ENCODE assay signal across 8 cellular contexts in the genomic region with DNA sequence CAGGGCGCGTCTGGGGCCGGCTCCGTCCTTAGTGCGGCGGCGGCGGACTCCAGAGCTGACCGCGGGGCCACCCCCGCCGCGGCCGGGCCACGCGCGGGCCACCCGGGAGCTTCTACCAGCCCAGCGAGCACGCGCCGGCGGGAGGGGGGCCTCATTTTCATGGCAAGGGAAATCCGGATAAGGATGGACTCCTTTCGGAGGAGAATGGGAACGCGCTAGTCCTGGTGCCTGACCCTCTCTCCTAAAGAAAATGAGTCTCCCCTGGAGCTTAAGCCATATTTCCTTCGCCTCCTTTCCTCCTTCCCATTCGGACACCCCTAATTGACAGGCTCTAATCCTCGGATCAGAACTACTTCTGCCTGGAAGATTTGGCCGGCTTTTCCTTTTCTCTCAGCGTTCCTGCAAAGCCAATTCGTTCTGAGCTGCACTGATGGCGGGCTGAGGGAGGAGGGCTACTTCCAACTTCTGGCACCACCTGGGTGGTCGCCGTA.
DNase-seq lines count a peak whose midpoint lies in the region; ATAC-seq lines count a peak whose summit lies in the region.

No MANE protein-coding gene starts in this region.

- 1 to 7% methylated on average over 11 to 28 of the region's 36 CpGs for WGBS in mesodermal cell (ENCODE audit: insufficient coverage in 2 of 2), 2 experiments
- WGBS in urinary bladder, result 13% methylated on average over 36 of the region's 36 CpGs

- ATAC-seq in activated T-cell treated with anti-CD3 and anti-CD28 coated beads, Interleukin-2, amount 50 U/mL, for 4 hours, result no peak
- ATAC-seq in left colon (no peak), HG03159 (IDR thresholded peaks at IDR 0.05; ENCODE audit: unreplicated experiment) (no peak)

- peak overlapping the region; percentile 76 for H3K4me3 ChIP-seq in mesodermal cell (ENCODE audit: extremely low read depth, insufficient read depth, low read length, poor library complexity, severe bottlenecking)
- H3K4me3 ChIP-seq in urinary bladder (ENCODE audit: low read depth, low read length), result peak overlapping the region; percentile 46

- no peaks in the 10 kb centered on the region for H3K36me3 ChIP-seq in mesodermal cell (ENCODE audit: control insufficient read depth, insufficient read depth, low read length)
- no peaks in the 10 kb centered on the region for H3K36me3 ChIP-seq in urinary bladder (ENCODE audit: insufficient read depth)

- H3K27me3 Mint-ChIP-seq in activated T-cell treated with anti-CD3 and anti-CD28 coated beads, Interleukin-2, amount 50 U/mL, for 4 hours (ENCODE audit: low read depth), result peaks cover 29% of the 10 kb centered on the region

- H3K4me3 Mint-ChIP-seq in activated T-cell treated with anti-CD3 and anti-CD28 coated beads, Interleukin-2, amount 50 U/mL, for 4 hours, result peak overlapping the region; percentile 59

- H3K4me1 ChIP-seq in mesodermal cell (ENCODE audit: control insufficient read depth, insufficient read depth, low read length, poor library complexity, severe bottlenecking) (peaks cover 8% of the 10 kb centered on the region), urinary bladder (ENCODE audit: insufficient read depth) (no peaks in the 10 kb centered on the region)

- no peaks in the 10 kb centered on the region for H3K36me3 Mint-ChIP-seq in activated T-cell treated with anti-CD3 and anti-CD28 coated beads, Interleukin-2, amount 50 U/mL, for 4 hours (ENCODE audit: insufficient read depth)

- peaks cover 16% of the 10 kb centered on the region for H3K4me1 Mint-ChIP-seq in activated T-cell treated with anti-CD3 and anti-CD28 coated beads, Interleukin-2, amount 50 U/mL, for 4 hours (ENCODE audit: low read depth)

- H3K9me3 Mint-ChIP-seq in activated T-cell treated with anti-CD3 and anti-CD28 coated beads, Interleukin-2, amount 50 U/mL, for 4 hours, result no peaks in the 10 kb centered on the region

- H3K27ac ChIP-seq in mesodermal cell (ENCODE audit: low read depth, low read length, severe bottlenecking) (peak overlapping the region; percentile 92), urinary bladder (ENCODE audit: low read depth) (no peak overlapping the region)

- no peaks in the 10 kb centered on the region for H3K9me3 ChIP-seq in mesodermal cell (ENCODE audit: control insufficient read depth, low read length)

- DNase-seq in activated T-cell treated with anti-CD3 and anti-CD28 coated beads, Interleukin-2, amount 50 U/mL, for 4 hours, result no peak
- DNase-seq in activated T-cell treated with anti-CD3 and anti-CD28 coated beads for 4 hours, result no peak
- peak; percentile 87 for DNase-seq in ecto neural progenitor cell (ENCODE audit: low spot score)
- no peak for DNase-seq in left colon
- no peak for DNase-seq in stimulated activated CD4-positive, alpha-beta T cell treated with anti-CD3 and anti-CD28 coated beads, Interleukin-4, amount 100 ng/mL, for 4 hours

- intact Hi-C loops in left colon (cut with DNase I, micrococcal nuclease), result no loop called here
